ENCODE assay signal across 16 cellular contexts in the genomic region with DNA sequence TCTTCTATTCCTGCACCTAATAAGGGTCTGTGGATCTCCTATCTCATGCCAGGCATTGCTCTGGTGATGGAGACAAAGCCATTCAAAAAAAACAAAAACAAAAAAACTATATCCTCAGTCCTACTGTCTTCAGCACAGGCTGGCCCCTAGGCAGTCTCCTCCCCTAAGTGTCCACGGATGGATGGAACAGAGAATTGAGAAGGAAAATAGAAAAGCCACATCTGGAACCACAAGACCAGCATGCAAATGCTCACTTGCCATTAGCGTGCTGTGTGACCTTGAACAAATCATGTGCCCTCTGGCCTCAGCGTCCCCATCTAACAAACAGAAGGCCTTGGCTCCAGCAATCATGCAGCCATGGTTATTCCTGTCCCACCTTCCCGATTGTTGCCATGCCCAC.
"Had no signal": no experiment of that assay in that cellular context is flagged by ENCODE, and none has a peak within 500 bp of the region (broad histone marks: within the 10 kb centered on the region; RNA-seq: fewer than 3 reads in every experiment).

No MANE protein-coding gene starts in this region.

- ATAC-seq: activated CD8-positive, alpha-beta T cell treated with anti-CD3 and anti-CD28 coated beads for 36 hours; foreskin keratinocyte; heart left ventricle; naive thymus-derived CD4-positive, alpha-beta T cell; stimulated activated effector memory CD8-positive, alpha-beta T cell treated with anti-CD3 and anti-CD28 coated beads, Interleukin-12 subunit alpha, Interleukin-12 subunit beta, amount 100 ng/mL, for 72 hours had no signal

- FAIRE-seq: islet of Langerhans, small intestine had no signal

- H3K27ac Mint-ChIP-seq: activated CD8-positive, alpha-beta T cell treated with anti-CD3 and anti-CD28 coated beads for 36 hours; activated naive CD4-positive, alpha-beta T cell treated with anti-CD3 and anti-CD28 coated beads, Interleukin-2, amount 10 ng/mL, durations not matched to agents 7 days and 5 days; naive thymus-derived CD4-positive, alpha-beta T cell; stimulated activated effector memory CD8-positive, alpha-beta T cell treated with anti-CD3 and anti-CD28 coated beads, Interleukin-12 subunit alpha, Interleukin-12 subunit beta, amount 100 ng/mL, for 72 hours had no signal

- H3K9me3 Mint-ChIP-seq: activated CD8-positive, alpha-beta T cell treated with anti-CD3 and anti-CD28 coated beads for 36 hours; activated naive CD4-positive, alpha-beta T cell treated with anti-CD3 and anti-CD28 coated beads, Interleukin-2, amount 10 ng/mL, durations not matched to agents 7 days and 5 days; naive thymus-derived CD4-positive, alpha-beta T cell; stimulated activated effector memory CD8-positive, alpha-beta T cell treated with anti-CD3 and anti-CD28 coated beads, Interleukin-12 subunit alpha, Interleukin-12 subunit beta, amount 100 ng/mL, for 72 hours had no signal

- H3K4me3 Mint-ChIP-seq: activated CD8-positive, alpha-beta T cell treated with anti-CD3 and anti-CD28 coated beads for 36 hours; activated naive CD4-positive, alpha-beta T cell treated with anti-CD3 and anti-CD28 coated beads, Interleukin-2, amount 10 ng/mL, durations not matched to agents 7 days and 5 days; naive thymus-derived CD4-positive, alpha-beta T cell; stimulated activated effector memory CD8-positive, alpha-beta T cell treated with anti-CD3 and anti-CD28 coated beads, Interleukin-12 subunit alpha, Interleukin-12 subunit beta, amount 100 ng/mL, for 72 hours had no signal

- H3K27me3 Mint-ChIP-seq: activated CD8-positive, alpha-beta T cell treated with anti-CD3 and anti-CD28 coated beads for 36 hours had no signal

- H3K4me3 ChIP-seq: adrenal gland, colonic mucosa, heart left ventricle, right atrium auricular region, transverse colon had no signal

- DNase-seq: activated CD8-positive, alpha-beta memory T cell treated with anti-CD3 and anti-CD28 coated beads, Interleukin-2, amount 50 U/mL, for 4 hours; activated CD8-positive, alpha-beta T cell treated with anti-CD3 and anti-CD28 coated beads for 36 hours; activated naive CD4-positive, alpha-beta T cell treated with anti-CD3 and anti-CD28 coated beads, Interleukin-2, amount 10 ng/mL, durations not matched to agents 7 days and 5 days; adrenal gland; caudate nucleus; colonic mucosa; foreskin keratinocyte; heart left ventricle; naive thymus-derived CD4-positive, alpha-beta T cell; posterior cingulate gyrus; small intestine; T-helper 9 cell; transverse colon had no signal

- H3K36me3 Mint-ChIP-seq: activated naive CD4-positive, alpha-beta T cell treated with anti-CD3 and anti-CD28 coated beads, Interleukin-2, amount 10 ng/mL, durations not matched to agents 7 days and 5 days; stimulated activated effector memory CD8-positive, alpha-beta T cell treated with anti-CD3 and anti-CD28 coated beads, Interleukin-12 subunit alpha, Interleukin-12 subunit beta, amount 100 ng/mL, for 72 hours had no signal
